Comparison of ENCODE assay signal across 8 cellular contexts in the genomic region with DNA sequence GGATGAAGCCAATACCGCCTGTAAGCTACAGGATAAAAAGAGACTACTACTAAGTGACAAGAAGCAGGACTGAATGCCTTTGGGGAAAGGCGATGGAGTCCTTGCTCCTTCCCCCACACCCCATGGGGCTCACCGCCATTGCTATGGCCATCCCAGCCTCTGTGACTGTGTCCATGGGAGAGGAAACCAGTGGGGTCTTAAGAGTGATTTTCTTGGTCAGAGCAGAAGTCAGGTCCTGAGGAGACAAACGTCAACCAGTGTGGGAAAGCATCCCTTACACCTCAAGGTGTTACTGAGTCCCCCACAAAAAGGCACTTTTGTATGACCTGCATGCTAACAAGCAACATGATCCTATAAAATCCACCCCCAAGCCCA. TPM values are rescaled to one million over a fixed set of nuclear protein-coding genes. Genes with fewer than 3 reads are reported as not detected.
DNase-seq lines count a peak whose midpoint lies in the region; ATAC-seq and TF ChIP-seq lines count a peak whose summit lies in the region.

No MANE protein-coding gene starts in this region.

- no peak overlapping the region for H2AK5ac ChIP-seq in mesenchymal stem cell (ENCODE audit: low read length, severe bottlenecking)

- H3K14ac ChIP-seq in mesenchymal stem cell (ENCODE audit: low read length in 2 of 2), result peak overlapping the region in 1 of 2 experiments; percentile 82

- peak overlapping the region; percentile 96 to 98 for H3K27ac ChIP-seq in right atrium auricular region
- H3K27ac ChIP-seq in body of pancreas, result peak overlapping the region; percentile 77 to 90 (median 82)
- H3K27ac ChIP-seq in mesenchymal stem cell (ENCODE audit: low read length, poor library complexity, severe bottlenecking), result no peak overlapping the region
- peak overlapping the region; percentile 91 to 97 for H3K27ac ChIP-seq in uterus

- no peak overlapping the region for H3K23ac ChIP-seq in mesenchymal stem cell (ENCODE audit: low read length in 2 of 2)

- H3K4me3 ChIP-seq in right atrium auricular region (peak overlapping the region; percentile 73 to 82), body of pancreas (no peak overlapping the region), mesenchymal stem cell (ENCODE audit: insufficient read depth in 1 of 2, low read depth in 1 of 2, low read length in 2 of 2) (peak overlapping the region in 1 of 2 experiments; percentile 92), uterus (peak overlapping the region in 1 of 2 donors; percentile 72)

- TF ChIP-seq POLR2A in body of pancreas (IDR thresholded peaks at IDR 0.05) (no peak), uterus (IDR thresholded peaks at IDR 0.05) (no peak)

- no peak overlapping the region for H2AFZ ChIP-seq in mesenchymal stem cell (ENCODE audit: low read depth, low read length)

- peaks cover 37% of the 10 kb centered on the region for H3K79me1 ChIP-seq in mesenchymal stem cell (replicated peaks; ENCODE audit: low read length, poor library complexity, severe bottlenecking)

- ATAC-seq in left ventricle myocardium superior (no peak), body of pancreas (no peak), GM18861 (IDR thresholded peaks at IDR 0.05; ENCODE audit: unreplicated experiment) (no peak), GM19467 (IDR thresholded peaks at IDR 0.05; ENCODE audit: unreplicated experiment) (no peak)

- peaks cover 0 to 31% of the 10 kb centered on the region in 2 donors for H3K4me1 ChIP-seq in right atrium auricular region
- peaks cover 48% of the 10 kb centered on the region for H3K4me1 ChIP-seq in body of pancreas
- H3K4me1 ChIP-seq in mesenchymal stem cell (ENCODE audit: control insufficient read depth, insufficient read depth, low read depth, low read length), result peaks cover 14% of the 10 kb centered on the region
- peaks cover 5% of the 10 kb centered on the region in 2 donors for H3K4me1 ChIP-seq in uterus

- H4K91ac ChIP-seq in mesenchymal stem cell (ENCODE audit: low read length), result no peak overlapping the region

- no peaks in the 10 kb centered on the region for H3K9me3 ChIP-seq in right atrium auricular region
- H3K9me3 ChIP-seq in body of pancreas, result no peaks in the 10 kb centered on the region
- H3K9me3 ChIP-seq in mesenchymal stem cell (ENCODE audit: control insufficient read depth, low read length), result no peaks in the 10 kb centered on the region
- H3K9me3 ChIP-seq in uterus, result no peaks in the 10 kb centered on the region

- peak overlapping the region; percentile 51 for H3K4me2 ChIP-seq in mesenchymal stem cell (ENCODE audit: low read length, poor library complexity, severe bottlenecking)

- H4K8ac ChIP-seq in mesenchymal stem cell (ENCODE audit: low read length), result no peak overlapping the region

- H3K36me3 ChIP-seq in right atrium auricular region, result peaks cover 67% of the 10 kb centered on the region
- H3K36me3 ChIP-seq in body of pancreas (replicated peaks in 1 of 2; ENCODE audit: insufficient read depth in 1 of 2, low read depth in 2 of 2), result peaks cover 0 to 25% of the 10 kb centered on the region in 2 donors
- peaks cover 86 to 88% of the 10 kb centered on the region in 2 experiments for H3K36me3 ChIP-seq in mesenchymal stem cell (ENCODE audit: control insufficient read depth in 1 of 2, insufficient read depth in 2 of 2, low read depth in 1 of 2, low read length in 2 of 2)
- H3K36me3 ChIP-seq in uterus, result no peaks in the 10 kb centered on the region

- peak overlapping the region in 1 of 2 experiments; percentile 88 for H3K4ac ChIP-seq in mesenchymal stem cell (ENCODE audit: low read depth in 1 of 2, low read length in 2 of 2)

- H2BK12ac ChIP-seq in mesenchymal stem cell (ENCODE audit: low read length in 2 of 2), result no peak overlapping the region

- no peak overlapping the region for H2BK120ac ChIP-seq in mesenchymal stem cell (ENCODE audit: low read depth, low read length)

- no peak overlapping the region for H3K18ac ChIP-seq in mesenchymal stem cell (ENCODE audit: low read depth in 1 of 2, low read length in 2 of 2)

- 72 to 74% methylated on average over 3 to 4 of the region's 4 CpGs for WGBS in body of pancreas, 2 donors
- WGBS in mesenchymal stem cell, result 100% methylated on average over 4 of the region's 4 CpGs

- TF ChIP-seq CTCF in right atrium auricular region (IDR thresholded peaks at IDR 0.05) (no peak), body of pancreas (IDR thresholded peaks at IDR 0.05) (no peak), uterus (IDR thresholded peaks at IDR 0.05) (no peak)

- DNase-seq in right atrium auricular region (ENCODE audit: low spot score) (no peak), left ventricle myocardium superior (no peak), body of pancreas (no peak), mesenchymal stem cell (no peak), uterus (no peak), Ammon's horn (ENCODE audit: low spot score) (no peak)

- no peak overlapping the region for H2BK15ac ChIP-seq in mesenchymal stem cell (ENCODE audit: low read depth, poor library complexity, severe bottlenecking)

- peak overlapping the region; percentile 95 for H3K9ac ChIP-seq in mesenchymal stem cell (ENCODE audit: low read length)

- no peak overlapping the region for H2BK5ac ChIP-seq in mesenchymal stem cell (ENCODE audit: low read depth, low read length, poor library complexity, severe bottlenecking)

- intact Hi-C loops in left ventricle myocardium superior (cut with micrococcal nuclease), result no loop called here
- intact Hi-C loops in body of pancreas (cut with DNase I), result no loop called here
- intact Hi-C loops in uterus (cut with DNase I; ENCODE audit: low total_unique reads), result no loop called here

- no peaks in the 10 kb centered on the region for H3K27me3 ChIP-seq in right atrium auricular region
- no peaks in the 10 kb centered on the region for H3K27me3 ChIP-seq in body of pancreas
- H3K27me3 ChIP-seq in mesenchymal stem cell (ENCODE audit: control insufficient read depth in 1 of 2, insufficient read depth in 1 of 2, low read length in 2 of 2), result no peaks in the 10 kb centered on the region
- H3K27me3 ChIP-seq in uterus, result no peaks in the 10 kb centered on the region

RNA-seq across cellular contexts. Expression of a gene that starts 0.9 kb away (rescaled TPM):
- total RNA-seq in right atrium auricular region (10 to 100 TPM; 32.1 to 68.7 TPM), left ventricle myocardium superior (59.6 TPM), body of pancreas (100 to 1,000 TPM in 1 of 2 donors, 10 to 100 TPM in 1; 92.6 to 166 TPM), uterus (100 to 1,000 TPM in 3 of 4 donors, 10 to 100 TPM in 1; 53.0 to 273 (median 163) TPM)
- 136 TPM for polyA plus RNA-seq in mesenchymal stem cell (2013, experiment 1 of 2)
- 134 TPM for polyA plus RNA-seq in mesenchymal stem cell (2013, experiment 2 of 2)

RNA-seq across cellular contexts. Expression of a gene that starts 6.4 kb away (rescaled TPM):
- total RNA-seq in right atrium auricular region, result 100 to 1,000 TPM; 182 to 297 TPM
- 168 TPM for total RNA-seq in left ventricle myocardium superior
- 10 to 100 TPM; 25.7 to 55.0 TPM for total RNA-seq in body of pancreas
- 113 TPM for polyA plus RNA-seq in mesenchymal stem cell (2013, experiment 1 of 2)
- polyA plus RNA-seq in mesenchymal stem cell (2013, experiment 2 of 2), result 116 TPM
- 10 to 100 TPM in 3 of 4 donors, 1 to 10 TPM in 1; 8.8 to 96.6 (median 30.3) TPM for total RNA-seq in uterus

RNA-seq across cellular contexts. Expression of a gene that starts 9.9 kb away (rescaled TPM):
- total RNA-seq in right atrium auricular region, result 10 to 100 TPM in 1 of 2 donors, 1 to 10 TPM in 1; 9.5 to 11.8 TPM
- total RNA-seq in left ventricle myocardium superior, result 10.7 TPM
- total RNA-seq in body of pancreas, result 10 to 100 TPM; 67.6 to 72.6 TPM
- 35.4 TPM for polyA plus RNA-seq in mesenchymal stem cell (2013, experiment 1 of 2)
- polyA plus RNA-seq in mesenchymal stem cell (2013, experiment 2 of 2), result 34.8 TPM
- 10 to 100 TPM; 13.8 to 93.0 (median 27.7) TPM for total RNA-seq in uterus

RNA-seq across cellular contexts. Expression of a gene that starts 21.1 kb away (rescaled TPM):
- 10 to 100 TPM; 51.2 to 71.1 TPM for total RNA-seq in right atrium auricular region
- total RNA-seq in left ventricle myocardium superior, result 86.9 TPM
- 100 to 1,000 TPM; 109 to 136 TPM for total RNA-seq in body of pancreas
- 54.8 TPM for polyA plus RNA-seq in mesenchymal stem cell (2013, experiment 1 of 2)
- polyA plus RNA-seq in mesenchymal stem cell (2013, experiment 2 of 2), result 51.7 TPM
- 100 to 1,000 TPM in 3 of 4 donors, 10 to 100 TPM in 1; 50.0 to 243 (median 122) TPM for total RNA-seq in uterus

RNA-seq across cellular contexts. Expression of a gene that starts 38.2 kb away (rescaled TPM):
- total RNA-seq in right atrium auricular region, result 10 to 100 TPM; 40.5 to 45.4 TPM
- 27.6 TPM for total RNA-seq in left ventricle myocardium superior
- total RNA-seq in body of pancreas, result 10 to 100 TPM; 72.9 to 73.8 TPM
- polyA plus RNA-seq in mesenchymal stem cell (2013, experiment 1 of 2), result 19.1 TPM
- 19.3 TPM for polyA plus RNA-seq in mesenchymal stem cell (2013, experiment 2 of 2)
- 10 to 100 TPM; 35.0 to 81.5 (median 51.1) TPM for total RNA-seq in uterus

Comparison
In these comparisons a context has a peak if more than half of its experiments do, and no peak if none do; other contexts are left out.
1. H3K4me3 ChIP-seq: peak in right atrium auricular region (2 of 2); none in body of pancreas (0 of 2).